7 cellular contexts compared by ENCODE assay signal in genomic region chr2:206157014-206157413, GRCh38. TPM values are rescaled to one million over a fixed set of nuclear protein-coding genes. Genes with fewer than 3 reads are reported as not detected.
A peak's percentile ranks its signal among the peaks of the same experiment; 100 is the strongest.
DNase-seq lines count a peak whose midpoint lies in the region; TF ChIP-seq lines count a peak whose summit lies in the region.
"Not testable (repeated sequence)": the region's sequence is repeated elsewhere in the genome, so short reads cannot be mapped to it uniquely, and the experiment has no call there.

No MANE protein-coding gene starts in this region.

- not testable (repeated sequence) for H2AFZ ChIP-seq in OCI-LY1 (ENCODE audit: low read length)

- not testable (repeated sequence) for H3K4me2 ChIP-seq in OCI-LY1 (ENCODE audit: low read length)

- peaks cover 0 to 43% (median 9%) of the 10 kb centered on the region in 3 donors for H3K36me3 Mint-ChIP-seq in CD8-positive, alpha-beta memory T cell
- H3K36me3 Mint-ChIP-seq in activated CD4-positive, alpha-beta T cell treated with anti-CD3 and anti-CD28 coated beads, Interleukin-2, amount 10 ng/mL, durations not matched to agents 24 days and 14 days (ENCODE audit: low read depth) = peaks cover 38% of the 10 kb centered on the region
- peaks cover 42% of the 10 kb centered on the region for H3K36me3 Mint-ChIP-seq in activated naive CD8-positive, alpha-beta T cell treated with anti-CD3 and anti-CD28 coated beads for 36 hours
- not testable (repeated sequence) for H3K36me3 Mint-ChIP-seq in chondrocyte (ENCODE audit: low read depth)
- H3K36me3 Mint-ChIP-seq in neural crest cell (ENCODE audit: low read depth) = peaks cover 23% of the 10 kb centered on the region

- CTCF ChIA-PET in CD8-positive, alpha-beta memory T cell (lab: Charles Lee) = not testable (repeated sequence)

- peaks cover 34% of the 10 kb centered on the region for H3K4me1 ChIP-seq in CD8-positive, alpha-beta memory T cell (ENCODE audit: insufficient read depth, low read length)
- H3K4me1 ChIP-seq in OCI-LY1 (ENCODE audit: insufficient read depth, low read length, severe bottlenecking) = peaks cover 36% of the 10 kb centered on the region
- H3K4me1 ChIP-seq in iPS-18a (ENCODE audit: control insufficient read depth, low read depth, low read length) = not testable (repeated sequence)

- peak overlapping the region in 3 of 8 donors; percentile 17 to 96 (median 61) for H3K27ac Mint-ChIP-seq in CD8-positive, alpha-beta memory T cell
- H3K27ac Mint-ChIP-seq in activated CD4-positive, alpha-beta T cell treated with anti-CD3 and anti-CD28 coated beads, Interleukin-2, amount 10 ng/mL, durations not matched to agents 24 days and 14 days; activated naive CD8-positive, alpha-beta T cell treated with anti-CD3 and anti-CD28 coated beads for 36 hours; neural crest cell (ENCODE audit: unreplicated experiment): not testable (repeated sequence)
- H3K27ac Mint-ChIP-seq in chondrocyte (ENCODE audit: unreplicated experiment) = peak overlapping the region; percentile 99

- H3K27ac ChIP-seq in CD8-positive, alpha-beta memory T cell (ENCODE audit: low read depth, low read length); OCI-LY1 (ENCODE audit: low read depth, low read length, poor library complexity, severe bottlenecking); iPS-18a (ENCODE audit: low read length): not testable (repeated sequence)

- H3K9me2 ChIP-seq in OCI-LY1 (ENCODE audit: low read depth, low read length) = not testable (repeated sequence)

- not testable (repeated sequence) for H3K27me3 ChIP-seq in CD8-positive, alpha-beta memory T cell (ENCODE audit: insufficient read depth, low read length, poor library complexity, severe bottlenecking); OCI-LY1 (ENCODE audit: insufficient read depth, low read length); iPS-18a (ENCODE audit: control insufficient read depth, insufficient read depth, low read length)

- not testable (repeated sequence) for H4K20me1 ChIP-seq in OCI-LY1 (ENCODE audit: insufficient read depth, low read length)

- not testable (repeated sequence) for H3K9me3 Mint-ChIP-seq in CD8-positive, alpha-beta memory T cell; activated CD4-positive, alpha-beta T cell treated with anti-CD3 and anti-CD28 coated beads, Interleukin-2, amount 10 ng/mL, durations not matched to agents 24 days and 14 days; activated naive CD8-positive, alpha-beta T cell treated with anti-CD3 and anti-CD28 coated beads for 36 hours; chondrocyte (ENCODE audit: low read depth); neural crest cell

- H3K4me1 Mint-ChIP-seq in CD8-positive, alpha-beta memory T cell = peaks cover 41 to 63% (median 54%) of the 10 kb centered on the region in 3 donors
- peaks cover 28% of the 10 kb centered on the region for H3K4me1 Mint-ChIP-seq in activated CD4-positive, alpha-beta T cell treated with anti-CD3 and anti-CD28 coated beads, Interleukin-2, amount 10 ng/mL, durations not matched to agents 24 days and 14 days
- H3K4me1 Mint-ChIP-seq in activated naive CD8-positive, alpha-beta T cell treated with anti-CD3 and anti-CD28 coated beads for 36 hours = peaks cover 29% of the 10 kb centered on the region
- H3K4me1 Mint-ChIP-seq in chondrocyte (ENCODE audit: low read depth) = peaks cover 37% of the 10 kb centered on the region
- H3K4me1 Mint-ChIP-seq in neural crest cell = peaks cover 48% of the 10 kb centered on the region

- H3K79me2 ChIP-seq in OCI-LY1 (ENCODE audit: insufficient read depth, low read length) = peaks cover 60% of the 10 kb centered on the region

- not testable (repeated sequence) for H3K9ac ChIP-seq in OCI-LY1 (ENCODE audit: low read length); iPS-18a (ENCODE audit: low read length)

- intact Hi-C loops in activated CD4-positive, alpha-beta T cell treated with anti-CD3 and anti-CD28 coated beads, Interleukin-2, amount 10 ng/mL, durations not matched to agents 24 days and 14 days (cut with micrococcal nuclease) = not testable (repeated sequence)

- H3F3A ChIP-seq in OCI-LY1 (ENCODE audit: insufficient read depth, low read length) = not testable (repeated sequence)

- DNase-seq in CD8-positive, alpha-beta memory T cell; activated CD4-positive, alpha-beta T cell treated with anti-CD3 and anti-CD28 coated beads, Interleukin-2, amount 10 ng/mL, durations not matched to agents 24 days and 14 days; activated naive CD8-positive, alpha-beta T cell treated with anti-CD3 and anti-CD28 coated beads for 36 hours; chondrocyte (ENCODE audit: low spot score); neural crest cell (ENCODE audit: low read depth, low spot score): not testable (repeated sequence)

- not testable (repeated sequence) for H3K36me3 ChIP-seq in CD8-positive, alpha-beta memory T cell (ENCODE audit: insufficient read depth, low read length)
- H3K36me3 ChIP-seq in OCI-LY1 (ENCODE audit: insufficient read depth, low read length) = peaks cover 45% of the 10 kb centered on the region
- peaks cover 18% of the 10 kb centered on the region for H3K36me3 ChIP-seq in iPS-18a (ENCODE audit: control insufficient read depth, low read depth, low read length)

- not testable (repeated sequence) for TF ChIP-seq CTCF in OCI-LY1 (IDR thresholded peaks at IDR 0.05; ENCODE audit: low read length); chondrocyte (IDR thresholded peaks at IDR 0.05); neural crest cell (conservative IDR thresholded peaks at IDR 0.05)

- H3K9me3 ChIP-seq in CD8-positive, alpha-beta memory T cell (ENCODE audit: low read length); OCI-LY1 (ENCODE audit: low read length); iPS-18a (ENCODE audit: control insufficient read depth, low read depth, low read length): not testable (repeated sequence)

- peak overlapping the region; percentile 27 to 97 (median 65) for H3K4me3 Mint-ChIP-seq in CD8-positive, alpha-beta memory T cell
- H3K4me3 Mint-ChIP-seq in activated CD4-positive, alpha-beta T cell treated with anti-CD3 and anti-CD28 coated beads, Interleukin-2, amount 10 ng/mL, durations not matched to agents 24 days and 14 days = peak overlapping the region; percentile 17
- H3K4me3 Mint-ChIP-seq in activated naive CD8-positive, alpha-beta T cell treated with anti-CD3 and anti-CD28 coated beads for 36 hours = peak overlapping the region; percentile 79
- H3K4me3 Mint-ChIP-seq in chondrocyte (ENCODE audit: unreplicated experiment) = not testable (repeated sequence)
- peak overlapping the region; percentile 100 for H3K4me3 Mint-ChIP-seq in neural crest cell

- H3K27me3 Mint-ChIP-seq in CD8-positive, alpha-beta memory T cell; activated CD4-positive, alpha-beta T cell treated with anti-CD3 and anti-CD28 coated beads, Interleukin-2, amount 10 ng/mL, durations not matched to agents 24 days and 14 days; activated naive CD8-positive, alpha-beta T cell treated with anti-CD3 and anti-CD28 coated beads for 36 hours; chondrocyte (ENCODE audit: low read depth); neural crest cell (ENCODE audit: low read depth): not testable (repeated sequence)

- POLR2A ChIA-PET in CD8-positive, alpha-beta memory T cell (lab: Charles Lee) = not testable (repeated sequence)

- H3K4me3 ChIP-seq in CD8-positive, alpha-beta memory T cell (ENCODE audit: low read length) = not testable (repeated sequence)
- peak overlapping the region; percentile 88 for H3K4me3 ChIP-seq in OCI-LY1 (ENCODE audit: low read depth, low read length, poor library complexity, severe bottlenecking)
- peak overlapping the region; percentile 91 for H3K4me3 ChIP-seq in iPS-18a (ENCODE audit: low read length)

RNA-seq across cellular contexts. Expression of gene NDUFS1, which starts 2.2 kb away (rescaled TPM):
- 100 to 1,000 TPM; 102 to 106 TPM for total RNA-seq in CD8-positive, alpha-beta memory T cell
- polyA plus RNA-seq in CD8-positive, alpha-beta memory T cell = 38.1 TPM
- total RNA-seq in activated CD4-positive, alpha-beta T cell treated with anti-CD3 and anti-CD28 coated beads, Interleukin-2, amount 10 ng/mL, durations not matched to agents 24 days and 14 days = 81.5 and 82.6 TPM in 2 replicates
- 100 to 1,000 TPM in 1 of 2 experiments, 10 to 100 TPM in 1; 95.5 to 102 TPM for total RNA-seq in activated naive CD8-positive, alpha-beta T cell treated with anti-CD3 and anti-CD28 coated beads for 36 hours
- 81.5 to 99.5 TPM (median 82.7 TPM) in 3 replicates for total RNA-seq in chondrocyte
- 85.7 and 89.2 TPM in 2 replicates for total RNA-seq in neural crest cell

RNA-seq across cellular contexts. Expression of gene EEF1B2, which starts 2.7 kb away (rescaled TPM):
- 1,000 to 10,000 TPM; 1,019 to 1,025 TPM for total RNA-seq in CD8-positive, alpha-beta memory T cell
- polyA plus RNA-seq in CD8-positive, alpha-beta memory T cell = 791 TPM
- 761 and 768 TPM in 2 replicates for total RNA-seq in activated CD4-positive, alpha-beta T cell treated with anti-CD3 and anti-CD28 coated beads, Interleukin-2, amount 10 ng/mL, durations not matched to agents 24 days and 14 days
- 1,000 to 10,000 TPM; 1,128 to 1,176 TPM for total RNA-seq in activated naive CD8-positive, alpha-beta T cell treated with anti-CD3 and anti-CD28 coated beads for 36 hours
- total RNA-seq in chondrocyte (420 to 505 TPM (median 436 TPM) in 3 replicates), neural crest cell (614 and 618 TPM in 2 replicates)
